ENCODE assay signal across 8 cellular contexts in genomic region chr16:234468-235305, GRCh38. TPM values are rescaled to one million over a fixed set of nuclear protein-coding genes. Genes with fewer than 3 reads are reported as not detected.
DNase-seq lines count a peak whose midpoint lies in the region; ATAC-seq and TF ChIP-seq lines count a peak whose summit lies in the region.

A gene with protein sequence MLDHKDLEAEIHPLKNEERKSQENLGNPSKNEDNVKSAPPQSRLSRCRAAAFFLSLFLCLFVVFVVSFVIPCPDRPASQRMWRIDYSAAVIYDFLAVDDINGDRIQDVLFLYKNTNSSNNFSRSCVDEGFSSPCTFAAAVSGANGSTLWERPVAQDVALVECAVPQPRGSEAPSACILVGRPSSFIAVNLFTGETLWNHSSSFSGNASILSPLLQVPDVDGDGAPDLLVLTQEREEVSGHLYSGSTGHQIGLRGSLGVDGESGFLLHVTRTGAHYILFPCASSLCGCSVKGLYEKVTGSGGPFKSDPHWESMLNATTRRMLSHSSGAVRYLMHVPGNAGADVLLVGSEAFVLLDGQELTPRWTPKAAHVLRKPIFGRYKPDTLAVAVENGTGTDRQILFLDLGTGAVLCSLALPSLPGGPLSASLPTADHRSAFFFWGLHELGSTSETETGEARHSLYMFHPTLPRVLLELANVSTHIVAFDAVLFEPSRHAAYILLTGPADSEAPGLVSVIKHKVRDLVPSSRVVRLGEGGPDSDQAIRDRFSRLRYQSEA (plus strand): TSS chr16:234821. CDS start chr16:254414, 19,593 bp downstream.

- DNase-seq in NCI-H2029 (lab: John Stamatoyannopoulos, UW), result peak; percentile 93
- DNase-seq in T-helper 2 cell treated with Interferon-gamma antibody and Interleukin-4, amounts not matched to agents 5 μg/mL and 100 μg/mL, for 36 hours (ENCODE audit: low spot score), result peak; percentile 95
- peak; percentile 73 to 95 for DNase-seq in ascending aorta (ENCODE audit: low spot score in 2 of 2)
- peak; percentile 95 for DNase-seq in hepatic stellate cell (ENCODE audit: low spot score)
- DNase-seq in renal cortical epithelial cell (ENCODE audit: low read depth), result peak; percentile 68
- peak; percentile 96 to 98 for DNase-seq in aorta

- H3K27me3 Mint-ChIP-seq in T-helper 2 cell treated with Interferon-gamma antibody and Interleukin-4, amounts not matched to agents 5 μg/mL and 100 μg/mL, for 36 hours (ENCODE audit: low read depth), result no peaks in the 10 kb centered on the region

- H3K4me1 ChIP-seq in ascending aorta (peaks cover 6 to 9% of the 10 kb centered on the region in 2 donors), aorta (ENCODE audit: control insufficient read depth in 1 of 2, insufficient read depth in 2 of 2, low read length in 2 of 2) (no peaks in the 10 kb centered on the region)

- H3K4me3 ChIP-seq in ascending aorta (peak within 1 kb of the TSS; percentile 70 to 75), aorta (ENCODE audit: low read length in 2 of 2) (peak within 1 kb of the TSS; percentile 65 to 93)

- H3K9me3 Mint-ChIP-seq in T-helper 2 cell treated with Interferon-gamma antibody and Interleukin-4, amounts not matched to agents 5 μg/mL and 100 μg/mL, for 36 hours, result no peaks in the 10 kb centered on the region

- WGBS in aorta, 2 donors, result 0 to 1% methylated on average over 55 to 85 of the region's 85 CpGs

- H3K27ac ChIP-seq in ascending aorta, result peak within 1 kb of the TSS; percentile 82 to 91
- peak within 1 kb of the TSS; percentile 20 to 84 for H3K27ac ChIP-seq in aorta (ENCODE audit: low read depth in 1 of 2, low read length in 2 of 2)

- H3K9me3 ChIP-seq in ascending aorta (no peaks in the 10 kb centered on the region), aorta (ENCODE audit: control insufficient read depth, low read length) (no peaks in the 10 kb centered on the region)

- H3K36me3 ChIP-seq in ascending aorta, result no peaks in the 10 kb centered on the region
- no peaks in the 10 kb centered on the region for H3K36me3 ChIP-seq in aorta (ENCODE audit: control insufficient read depth in 1 of 2, insufficient read depth in 2 of 2, low read length in 1 of 2)

- intact Hi-C loops in ascending aorta (cut with DNase I) (loop anchor here (2.0 to 5.0 kb wide), 3 partner anchors 118 to 353 kb away; partner anchors contain the start of genes AXIN1 and CAPN15), aorta (cut with DNase I) (loop anchor here in 1 of 2 donors (5.0 kb wide), 1 partner anchor 118 kb away; the partner anchor contains the start of gene AXIN1)

- H3K4me3 Mint-ChIP-seq in T-helper 2 cell treated with Interferon-gamma antibody and Interleukin-4, amounts not matched to agents 5 μg/mL and 100 μg/mL, for 36 hours, result peak within 1 kb of the TSS; percentile 98

- peak; percentile 73 for ATAC-seq in GM18508 (IDR thresholded peaks at IDR 0.05; ENCODE audit: insufficient read depth, unreplicated experiment)
- ATAC-seq in HG02981 (IDR thresholded peaks at IDR 0.05; ENCODE audit: unreplicated experiment), result peak; percentile 78
- peak; percentile 97 for ATAC-seq in aorta (ENCODE audit: low FRiP score)

- H3K27ac Mint-ChIP-seq in T-helper 2 cell treated with Interferon-gamma antibody and Interleukin-4, amounts not matched to agents 5 μg/mL and 100 μg/mL, for 36 hours, result peak within 1 kb of the TSS; percentile 99

- TF ChIP-seq CTCF in ascending aorta (IDR thresholded peaks at IDR 0.05), result peak; percentile 33 to 49 (median 41)

- H3K4me1 Mint-ChIP-seq in T-helper 2 cell treated with Interferon-gamma antibody and Interleukin-4, amounts not matched to agents 5 μg/mL and 100 μg/mL, for 36 hours (ENCODE audit: low read depth), result peaks cover 13% of the 10 kb centered on the region

- H3K36me3 Mint-ChIP-seq in T-helper 2 cell treated with Interferon-gamma antibody and Interleukin-4, amounts not matched to agents 5 μg/mL and 100 μg/mL, for 36 hours (ENCODE audit: low read depth), result peaks cover 2% of the 10 kb centered on the region

- H3K27me3 ChIP-seq in ascending aorta (no peaks in the 10 kb centered on the region), aorta (ENCODE audit: control insufficient read depth in 1 of 2, insufficient read depth in 2 of 2, low read length in 1 of 2) (no peaks in the 10 kb centered on the region)

RNA-seq across cellular contexts. Expression of the gene that starts here (rescaled TPM):
- total RNA-seq in ascending aorta (67.7 TPM), renal cortical epithelial cell (76.4 and 204 TPM in 2 replicates), aorta (10 to 100 TPM; 58.0 to 60.7 TPM)
- 10 to 100 TPM; 32.2 to 53.0 TPM for polyA plus RNA-seq in aorta

Comparison
In these comparisons a context has a peak if more than half of its experiments do, and no peak if none do; other contexts are left out.
1. Peak in every context shown above with its lines: DNase-seq, ATAC-seq, H3K4me3 ChIP-seq and H3K27ac ChIP-seq.